Comparison of ENCODE assay signal across 9 cellular contexts in genomic region chr19:19552811-19553210, GRCh38. TPM values are rescaled to one million over a fixed set of nuclear protein-coding genes. Genes with fewer than 3 reads are reported as not detected.
DNase-seq lines count a peak whose midpoint lies in the region; ATAC-seq and TF ChIP-seq lines count a peak whose summit lies in the region.
"Had no signal": no experiment of that assay in that cellular context is flagged by ENCODE, and none has a peak within 500 bp of the region (broad histone marks: within the 10 kb centered on the region; RNA-seq: fewer than 3 reads in every experiment).

No MANE protein-coding gene starts in this region.

- no peaks in the 10 kb centered on the region for H3K9me3 ChIP-seq in SK-N-SH

- WGBS in SK-N-SH (ENCODE audit: low lambda C conversion rate), result 40% methylated on average over 1 of the region's 6 CpGs

- TF ChIP-seq EP300 in SK-N-SH (IDR thresholded peaks at IDR 0.05; ENCODE audit: borderline replicate concordance in 1 of 2, low read depth in 1 of 2, low read length in 1 of 2), result no peak

- no peak overlapping the region; a peak in 1 of 4 replicates for H3K4me3 ChIP-seq in SK-N-SH (ENCODE audit: low read depth in 2 of 2, low read length in 1 of 2)
- H3K4me3 ChIP-seq: skin epidermis had no signal

- ATAC-seq in GM21390 (IDR thresholded peaks at IDR 0.05; ENCODE audit: unreplicated experiment) (no peak), HG03025 (IDR thresholded peaks at IDR 0.05; ENCODE audit: low FRiP score, unreplicated experiment) (no peak)

- H3K27ac ChIP-seq in 22Rv1, result no peak overlapping the region
- H3K27ac ChIP-seq in SK-N-SH (ENCODE audit: low read depth in 2 of 2, low read length in 1 of 2), result no peak overlapping the region
- H3K27ac ChIP-seq: skin epidermis had no signal

- no peak overlapping the region for H3K9ac ChIP-seq in SK-N-SH

- H3K4me2 ChIP-seq in SK-N-SH, result no peak overlapping the region

- peak; percentile 72 for DNase-seq in GM10266 (ENCODE audit: extremely low spot score)
- DNase-seq in SK-N-SH, result peak; percentile 83
- peak; percentile 43 for DNase-seq in germinal center (ENCODE audit: low spot score)
- no peak for DNase-seq in medulla oblongata (ENCODE audit: extremely low spot score)
- no peak for DNase-seq in NCI-H2029 treated with DMSO at 0.1 percent for 48 hours (lab: John Stamatoyannopoulos, UW)

- no peaks in the 10 kb centered on the region; a peak in 1 of 4 replicates for H3K4me1 ChIP-seq in SK-N-SH (ENCODE audit: control insufficient read depth in 1 of 2, insufficient read depth in 2 of 2, low read depth in 1 of 2, low read length in 1 of 2)

- H3K9me2 ChIP-seq in SK-N-SH, result no peaks in the 10 kb centered on the region

- H4K20me1 ChIP-seq in SK-N-SH (ENCODE audit: insufficient read depth), result no peaks in the 10 kb centered on the region

- no peaks in the 10 kb centered on the region for H3K36me3 ChIP-seq in SK-N-SH (replicated peaks in 1 of 2; ENCODE audit: control insufficient read depth in 1 of 2, insufficient read depth in 2 of 2, low read length in 1 of 2)

- H2AFZ ChIP-seq in SK-N-SH (ENCODE audit: low read depth), result no peak overlapping the region

- CTCF ChIA-PET in SK-N-SH (lab: Yijun Ruan, JAX), result interaction anchor here (0.6 to 15.7 kb wide), 18 partner anchors 12 to 107 kb away, joined by 3 to 258 read pairs (median 4); partner anchors contain the start of genes CILP2, LPAR2 and YJEFN3

- POLR2A ChIA-PET in SK-N-SH (lab: Yijun Ruan, JAX), result interaction anchor here (1.3 kb wide), 1 partner anchor 76 kb away, joined by 3 read pairs; no protein-coding TSS in a partner anchor

- H3F3A ChIP-seq in SK-N-SH (replicated peaks; ENCODE audit: insufficient read depth), result no peaks in the 10 kb centered on the region

- TF ChIP-seq RAD21 in SK-N-SH (IDR thresholded peaks at IDR 0.05; ENCODE audit: low read length), result peak; percentile 50

- no peaks in the 10 kb centered on the region for H3K79me2 ChIP-seq in SK-N-SH (ENCODE audit: insufficient read depth)

- no peaks in the 10 kb centered on the region for H3K27me3 ChIP-seq in SK-N-SH (ENCODE audit: insufficient read depth)

- peak; percentile 34; the same call in 1 of the 2 replicates for TF ChIP-seq CTCF in 22Rv1 (IDR thresholded peaks at IDR 0.05)
- TF ChIP-seq CTCF in GM10266 (IDR thresholded peaks at IDR 0.05; ENCODE audit: control insufficient read depth, insufficient read depth, low read depth, missing control alignments), result peak; percentile 60
- TF ChIP-seq CTCF in SK-N-SH (IDR thresholded peaks at IDR 0.05), result peak; percentile 61

TF ChIP-seq in SK-N-SH, 30 proteins besides CTCF, POLR2A, EP300 and RAD21:
- TF ChIP-seq SMC3 (IDR thresholded peaks at IDR 0.05; ENCODE audit: low read depth, low read length), result peak; percentile 35; the same call in 1 of the 2 replicates
- TF ChIP-seq ZBTB33 (IDR thresholded peaks at IDR 0.05; ENCODE audit: borderline replicate concordance, low read depth), result no peak
TF ChIP-seq in SK-N-SH: peak in this region for 1.

RNA-seq across cellular contexts. Expression of gene CILP2, which starts 14.7 kb away (rescaled TPM):
- 0.96 and 1.9 TPM in 2 replicates for polyA plus RNA-seq in SK-N-SH (2012; rRNA removed)
- polyA plus RNA-seq in SK-N-SH (2012; cell fraction: cytosol; rRNA removed), result 0.54 and 0.87 TPM in 2 replicates
- 3.1 and 3.9 TPM in 2 replicates for polyA plus RNA-seq in SK-N-SH (2012; cell fraction: nucleus; rRNA removed)

RNA-seq across cellular contexts. Expression of gene YJEFN3, which starts 24.1 kb away (rescaled TPM):
- 7.2 and 7.5 TPM in 2 replicates for polyA plus RNA-seq in SK-N-SH (2012; rRNA removed)
- 0.84 and 0.97 TPM in 2 replicates for polyA plus RNA-seq in SK-N-SH (2012; cell fraction: cytosol; rRNA removed)
- 66.2 and 111 TPM in 2 replicates for polyA plus RNA-seq in SK-N-SH (2012; cell fraction: nucleus; rRNA removed)

RNA-seq across cellular contexts. Expression of gene NDUFA13, which starts 36.8 kb away (rescaled TPM):
- polyA plus RNA-seq in SK-N-SH (2012; rRNA removed), result 1,643 and 1,828 TPM in 2 replicates
- 1,527 and 1,826 TPM in 2 replicates for polyA plus RNA-seq in SK-N-SH (2012; cell fraction: cytosol; rRNA removed)
- polyA plus RNA-seq in SK-N-SH (2012; cell fraction: nucleus; rRNA removed), result 640 and 822 TPM in 2 replicates

RNA-seq across cellular contexts. Expression of gene TSSK6, which starts 37.5 kb away (rescaled TPM):
- polyA plus RNA-seq in SK-N-SH (2012; rRNA removed), result 2.3 and 3.1 TPM in 2 replicates
- polyA plus RNA-seq in SK-N-SH (2012; cell fraction: cytosol; rRNA removed), result 0.98 and 1.6 TPM in 2 replicates
- polyA plus RNA-seq in SK-N-SH (2012; cell fraction: nucleus; rRNA removed), result 3.3 and 4.1 TPM in 2 replicates

Comparison
In these comparisons a context has a peak if more than half of its experiments do, and no peak if none do; other contexts are left out.
1. DNase-seq: peak in GM10266 (single experiment), SK-N-SH (single experiment) and germinal center (single experiment); none in medulla oblongata (single experiment) and NCI-H2029 treated with DMSO at 0.1 percent for 48 hours (single experiment).
2. Peak in every context shown above with its lines, with median percentiles within 50 percentile points of each other: CTCF ChIP-seq.